ENCODE assay signal across 12 cellular contexts in genomic region chr12:90085491-90086274, GRCh38.
DNase-seq lines count a peak whose midpoint lies in the region; ATAC-seq and TF ChIP-seq lines count a peak whose summit lies in the region.
"Had no signal": no experiment of that assay in that cellular context is flagged by ENCODE, and none has a peak within 500 bp of the region (broad histone marks: within the 10 kb centered on the region; RNA-seq: fewer than 3 reads in every experiment).

No MANE protein-coding gene starts in this region.

- no peaks in the 10 kb centered on the region for H4K20me1 ChIP-seq in DOHH2 (ENCODE audit: control insufficient read depth, insufficient read depth, low read depth, low read length)

- H3K79me2 ChIP-seq in DOHH2 (ENCODE audit: control insufficient read depth, low read length): no peaks in the 10 kb centered on the region
- H3K79me2 ChIP-seq: hepatocyte had no signal

- peaks cover 56% of the 10 kb centered on the region for H3K4me1 ChIP-seq in DOHH2 (ENCODE audit: control insufficient read depth, low read length)
- H3K4me1 ChIP-seq: tibial nerve had no signal

- peaks cover 14% of the 10 kb centered on the region for H3K36me3 ChIP-seq in DOHH2 (ENCODE audit: control insufficient read depth, low read length)
- H3K36me3 ChIP-seq: tibial nerve had no signal

- no peaks in the 10 kb centered on the region for H3K27me3 ChIP-seq in DOHH2 (ENCODE audit: control insufficient read depth, low read length)
- H3K27me3 ChIP-seq: hepatocyte, tibial nerve had no signal

- H3K4me3 ChIP-seq in DOHH2 (ENCODE audit: low read length) (no peak overlapping the region), cardiac fibroblast (replicated peaks in 1 of 2; ENCODE audit: low read depth in 2 of 2, low read length in 2 of 2) (no peak overlapping the region)
- H3K4me3 ChIP-seq: hepatocyte, tibial nerve had no signal

- TF ChIP-seq CTCF in DOHH2 (IDR thresholded peaks at IDR 0.05; ENCODE audit: low read depth, low read length, poor library complexity, severe bottlenecking) (no peak), cardiac fibroblast (IDR thresholded peaks at IDR 0.05; ENCODE audit: low read depth, low read length) (no peak)

- H3K4me2 ChIP-seq in DOHH2 (ENCODE audit: low read length): 0 out of 2 replicates have a peak overlapping the region, but pooled peaks have one; percentile 6
- H3K4me2 ChIP-seq: hepatocyte had no signal

- H3K27ac ChIP-seq in DOHH2 (ENCODE audit: low read depth, low read length): peak overlapping the region; percentile 78; the same call in 1 of the 2 replicates
- H3K27ac ChIP-seq: hepatocyte, tibial nerve had no signal

- H3K9me2 ChIP-seq in DOHH2 (replicated peaks; ENCODE audit: control insufficient read depth, low read length): no peaks in the 10 kb centered on the region

- peaks cover 7% of the 10 kb centered on the region for H3F3A ChIP-seq in DOHH2 (ENCODE audit: control insufficient read depth, insufficient read depth)

- H3K9me3 ChIP-seq in DOHH2 (ENCODE audit: control insufficient read depth, insufficient read depth, low read length): peaks cover 10% of the 10 kb centered on the region; the same call in 1 of the 2 replicates
- H3K9me3 ChIP-seq: tibial nerve had no signal

- ATAC-seq in GM18520 (IDR thresholded peaks at IDR 0.05; ENCODE audit: unreplicated experiment): no peak
- no peak for ATAC-seq in GM19397 (IDR thresholded peaks at IDR 0.05; ENCODE audit: unreplicated experiment)

- DNase-seq in HT1080 (ENCODE audit: low read depth) (peak; percentile 49), cardiac fibroblast (ENCODE audit: low read depth in 2 of 2) (peak; percentile 13 to 49), myocyte (ENCODE audit: low read depth) (peak; percentile 63), mesenteric fat pad (ENCODE audit: low spot score) (no peak), superior temporal gyrus (ENCODE audit: extremely low spot score) (no peak)
- DNase-seq: NCI-H1436, nucleus accumbens had no signal

Comparison
In these comparisons a context has a peak if more than half of its experiments do, and no peak if none do; other contexts are left out.
1. DNase-seq: peak in HT1080 (single experiment), cardiac fibroblast (2 of 2) and myocyte (single experiment); none in mesenteric fat pad (single experiment) and superior temporal gyrus (single experiment).